ENCODE assay signal across 9 cellular contexts in genomic region chrX:68183612-68184214, GRCh38.
DNase-seq lines count a peak whose midpoint lies in the region; ATAC-seq and TF ChIP-seq lines count a peak whose summit lies in the region.
"Had no signal": no experiment of that assay in that cellular context is flagged by ENCODE, and none has a peak within 500 bp of the region (broad histone marks: within the 10 kb centered on the region; RNA-seq: fewer than 3 reads in every experiment).

No MANE protein-coding gene starts in this region.

- TF ChIP-seq CTCF in GM23338 (conservative IDR thresholded peaks at IDR 0.05; ENCODE audit: low read depth in 2 of 2) (peak; percentile 55 to 64), RWPE1 (conservative IDR thresholded peaks at IDR 0.05; ENCODE audit: low read depth) (peak; percentile 35; the same call in 1 of the 2 replicates), glutamatergic neuron (IDR thresholded peaks at IDR 0.05; ENCODE audit: partially characterized antibody, unreplicated experiment) (peak; percentile 51)

- DNase-seq in AG20443 (ENCODE audit: low spot score) (peak; percentile 15), GM23338 (ENCODE audit: low spot score) (peak; percentile 65), RWPE1 (ENCODE audit: low spot score) (peak; percentile 5), glutamatergic neuron (no peak)
- DNase-seq in activated CD4-positive, alpha-beta T cell treated with anti-CD3 and anti-CD28 coated beads, Interleukin-2, amount 50 U/mL, for 4 hours = no peak
- DNase-seq: anterior cingulate cortex had no signal

- POLR2A ChIA-PET in RWPE1 (lab: Yijun Ruan, JAX; ENCODE audit: low non-redundant PET) = no interaction called here

- H3K4me1 ChIP-seq in GM23338 (ENCODE audit: insufficient read depth) = no peaks in the 10 kb centered on the region

- H3K4me2 ChIP-seq in GM23338 = no peak overlapping the region

- ATAC-seq in GM23338 (no peak), GM19324 (IDR thresholded peaks at IDR 0.05; ENCODE audit: low FRiP score, unreplicated experiment) (no peak), GM19452 (IDR thresholded peaks at IDR 0.05; ENCODE audit: unreplicated experiment) (no peak), GM18520 (IDR thresholded peaks at IDR 0.05; ENCODE audit: unreplicated experiment) (no peak)

- H3K27me3 Mint-ChIP-seq in GM23338 (ENCODE audit: insufficient read depth, low read depth, poor library complexity) (no peaks in the 10 kb centered on the region), glutamatergic neuron (ENCODE audit: unreplicated experiment) (no peaks in the 10 kb centered on the region)

- H3K79me2 ChIP-seq in GM23338 (replicated peaks; ENCODE audit: insufficient read depth) = no peaks in the 10 kb centered on the region

- no peak overlapping the region for H3K4me3 ChIP-seq in GM23338

- no peak overlapping the region for H3K27ac Mint-ChIP-seq in GM23338
- H3K27ac Mint-ChIP-seq in glutamatergic neuron (ENCODE audit: unreplicated experiment) = no peak overlapping the region

- no peaks in the 10 kb centered on the region; the same call in 2 of the 3 replicates for H3K36me3 Mint-ChIP-seq in GM23338 (ENCODE audit: low read depth)
- H3K36me3 Mint-ChIP-seq in glutamatergic neuron (ENCODE audit: unreplicated experiment) = no peaks in the 10 kb centered on the region

- CTCF ChIA-PET in RWPE1 (lab: Yijun Ruan, JAX) = no interaction called here

- H3F3A ChIP-seq in GM23338 (replicated peaks; ENCODE audit: low read depth) = no peaks in the 10 kb centered on the region

- H2AFZ ChIP-seq in GM23338 = no peak overlapping the region

- H3K27ac ChIP-seq in GM23338 (ENCODE audit: low read depth) (no peak overlapping the region), RWPE1 (no peak overlapping the region)

- H3K4me3 Mint-ChIP-seq in GM23338 = no peak overlapping the region
- no peak overlapping the region for H3K4me3 Mint-ChIP-seq in glutamatergic neuron (ENCODE audit: unreplicated experiment)

- H3K9me2 ChIP-seq in GM23338 (ENCODE audit: insufficient read depth) = no peaks in the 10 kb centered on the region

- H3K9me3 Mint-ChIP-seq in GM23338 (no peaks in the 10 kb centered on the region), glutamatergic neuron (ENCODE audit: unreplicated experiment) (no peaks in the 10 kb centered on the region)

- H3K36me3 ChIP-seq in GM23338 (ENCODE audit: insufficient read depth) = no peaks in the 10 kb centered on the region

- H3K27me3 ChIP-seq in GM23338 (ENCODE audit: insufficient read depth) = no peaks in the 10 kb centered on the region

- H3K4me1 Mint-ChIP-seq in GM23338 (no peaks in the 10 kb centered on the region), glutamatergic neuron (ENCODE audit: low read depth, unreplicated experiment) (no peaks in the 10 kb centered on the region)

- no peaks in the 10 kb centered on the region for H4K20me1 ChIP-seq in GM23338 (replicated peaks; ENCODE audit: insufficient read depth)

TF ChIP-seq in GM23338, 12 proteins besides CTCF, POLR2A, EP300 and RAD21:
- TF ChIP-seq ZNF331 (CRISPR knock-in tag; IDR thresholded peaks at IDR 0.05; ENCODE audit: low read depth) (no peak), STAT1 (IDR thresholded peaks at IDR 0.05; ENCODE audit: unreplicated experiment) (no peak), ZNF462 (CRISPR knock-in tag; IDR thresholded peaks at IDR 0.05) (no peak), CREB1 (CRISPR knock-in tag; IDR thresholded peaks at IDR 0.05; ENCODE audit: low read depth) (no peak), NANOG (IDR thresholded peaks at IDR 0.05; ENCODE audit: borderline replicate concordance) (no peak), EZH2 (IDR thresholded peaks at IDR 0.05; ENCODE audit: low read depth, unreplicated experiment) (no peak)
- TF ChIP-seq, protein P1, sequence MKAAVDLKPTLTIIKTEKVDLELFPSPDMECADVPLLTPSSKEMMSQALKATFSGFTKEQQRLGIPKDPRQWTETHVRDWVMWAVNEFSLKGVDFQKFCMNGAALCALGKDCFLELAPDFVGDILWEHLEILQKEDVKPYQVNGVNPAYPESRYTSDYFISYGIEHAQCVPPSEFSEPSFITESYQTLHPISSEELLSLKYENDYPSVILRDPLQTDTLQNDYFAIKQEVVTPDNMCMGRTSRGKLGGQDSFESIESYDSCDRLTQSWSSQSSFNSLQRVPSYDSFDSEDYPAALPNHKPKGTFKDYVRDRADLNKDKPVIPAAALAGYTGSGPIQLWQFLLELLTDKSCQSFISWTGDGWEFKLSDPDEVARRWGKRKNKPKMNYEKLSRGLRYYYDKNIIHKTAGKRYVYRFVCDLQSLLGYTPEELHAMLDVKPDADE (IDR thresholded peaks at IDR 0.05) = no peak

Comparison
In these comparisons a context has a peak if more than half of its experiments do, and no peak if none do; other contexts are left out.
1. DNase-seq: peak in AG20443 (single experiment), GM23338 (single experiment) and RWPE1 (single experiment); none in glutamatergic neuron (single experiment) and activated CD4-positive, alpha-beta T cell treated with anti-CD3 and anti-CD28 coated beads, Interleukin-2, amount 50 U/mL, for 4 hours (0 of 2).
2. Peak in every context shown above with its lines, with median percentiles within 50 percentile points of each other: CTCF ChIP-seq.